Comparison of ENCODE assay signal across 35 cellular contexts in the genomic region with DNA sequence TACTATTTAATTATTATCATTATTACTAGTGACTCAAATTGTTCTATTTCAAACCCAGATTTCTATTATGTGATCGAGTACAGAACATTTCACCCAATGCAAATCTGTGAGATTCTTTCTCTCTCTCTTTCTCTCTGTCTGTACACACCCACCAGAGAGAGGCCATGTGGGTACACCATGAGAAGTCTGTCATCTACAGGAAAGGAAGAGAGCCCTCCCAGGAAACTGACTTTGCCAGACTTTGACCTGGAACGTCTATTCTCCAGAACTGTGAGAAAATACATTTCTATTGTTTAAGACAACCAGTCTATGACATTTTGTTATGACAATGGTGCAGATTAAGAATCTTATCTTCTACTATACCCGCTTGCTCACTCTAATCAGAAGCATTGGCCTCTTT.
A peak's percentile ranks its signal among the peaks of the same experiment; 100 is the strongest.
DNase-seq lines count a peak whose midpoint lies in the region; ATAC-seq, FAIRE-seq and TF ChIP-seq lines count a peak whose summit lies in the region.
"Had no signal": no experiment of that assay in that cellular context is flagged by ENCODE, and none has a peak within 500 bp of the region (broad histone marks: within the 10 kb centered on the region; RNA-seq: fewer than 3 reads in every experiment).

No MANE protein-coding gene starts in this region.

- no TSS peak for BruUV-seq in endothelial cell of umbilical vein (replicated peaks; lab: Mats Ljungman, UMichigan)

- intact Hi-C loops in endothelial cell of umbilical vein (cut with micrococcal nuclease): no loop called here
- intact Hi-C loops in testis (cut with DNase I; ENCODE audit: low total_unique reads): no loop called here

- H2AFZ ChIP-seq in endothelial cell of umbilical vein (ENCODE audit: low read depth, low read length): no peak overlapping the region

- 85% methylated on average over 3 of the region's 3 CpGs for WGBS in testis, 2 donors

- POLR2A ChIA-PET in endothelial cell of umbilical vein (lab: Charles Lee): no interaction called here

- DNase-seq in dermis blood vessel endothelial cell: peak; percentile 15
- DNase-seq in endothelial cell of umbilical vein (ENCODE audit: low read depth, low spot score): peak; percentile 5
- peak; percentile 51 for DNase-seq in fibroblast of pulmonary artery (ENCODE audit: low read depth)
- DNase-seq in pulmonary artery endothelial cell (ENCODE audit: low read depth, low spot score): peak; percentile 1
- DNase-seq in NCI-H510A treated with DMSO at 0.1 percent for 48 hours (lab: John Stamatoyannopoulos, UW): no peak
- no peak for DNase-seq in testis
- DNase-seq in NCI-H446 treated with DMSO at 0.1 percent for 48 hours (lab: John Stamatoyannopoulos, UW): no peak
- DNase-seq: 8988T; ACHN; AML-193; BE2C; C1 segment of cervical spinal cord; Caco-2; Calu3; CD4-positive, alpha-beta memory T cell; CD4-positive, alpha-beta T cell; CD4-positive, CD25-positive, alpha-beta regulatory T cell; CD8-positive, alpha-beta memory T cell; CD8-positive, alpha-beta T cell; COR-L47; DMS 273 treated with DMSO at 0.1 percent for 48 hours; DMS153; DMS53; DMS79; DMS79 treated with DMSO at 0.1 percent for 48 hours; DND-41; EL had no signal

- no peak overlapping the region for H3K4me3 ChIP-seq in endothelial cell of umbilical vein (replicated peaks in 1 of 3; ENCODE audit: insufficient read depth in 1 of 3, low read depth in 1 of 3, low read length in 3 of 3)
- H3K4me3 ChIP-seq in fibroblast of pulmonary artery (replicated peaks; ENCODE audit: low read depth, low read length): no peak overlapping the region
- H3K4me3 ChIP-seq in testis: no peak overlapping the region
- H3K4me3 ChIP-seq: A549; BLaER1; BLaER1 treated with 17β-estradiol and CSF1 and Interleukin-3, amounts not matched to agents 10 nM and 100 nM had no signal

- H3K36me3 ChIP-seq in endothelial cell of umbilical vein (ENCODE audit: control insufficient read depth in 2 of 2, extremely low read depth in 1 of 2, insufficient read depth in 2 of 2, low read length in 2 of 2) (no peaks in the 10 kb centered on the region), testis (ENCODE audit: low read depth, missing control alignments) (no peaks in the 10 kb centered on the region)
- H3K36me3 ChIP-seq: BE2C; BLaER1; BLaER1 treated with 17β-estradiol and CSF1 and Interleukin-3, amounts not matched to agents 10 nM and 100 nM had no signal

- TF ChIP-seq POLR2A in endothelial cell of umbilical vein (IDR thresholded peaks at IDR 0.05; ENCODE audit: low read depth, low read length) (no peak), testis (IDR thresholded peaks at IDR 0.05) (no peak)

- TF ChIP-seq CTCF in endothelial cell of umbilical vein (IDR thresholded peaks at IDR 0.05; ENCODE audit: extremely low read depth in 1 of 2, insufficient read depth in 1 of 2, low read depth in 1 of 2, low read length in 2 of 2) (no peak), fibroblast of pulmonary artery (IDR thresholded peaks at IDR 0.05; ENCODE audit: low read length, missing control alignments) (no peak), testis (IDR thresholded peaks at IDR 0.05) (no peak)

- H4K20me1 ChIP-seq in endothelial cell of umbilical vein (replicated peaks; ENCODE audit: control insufficient read depth, extremely low read depth, insufficient read depth, low read length): no peaks in the 10 kb centered on the region
- H4K20me1 ChIP-seq: BLaER1; BLaER1 treated with 17β-estradiol and CSF1 and Interleukin-3, amounts not matched to agents 10 nM and 100 nM had no signal

- no peak overlapping the region for H3K9ac ChIP-seq in endothelial cell of umbilical vein (replicated peaks; ENCODE audit: extremely low read depth, insufficient read depth, low read length)
- H3K9ac ChIP-seq: BLaER1; BLaER1 treated with 17β-estradiol and CSF1 and Interleukin-3, amounts not matched to agents 10 nM and 100 nM had no signal

- H3K4me2 ChIP-seq in endothelial cell of umbilical vein (ENCODE audit: insufficient read depth, low read length): no peak overlapping the region
- H3K4me2 ChIP-seq: A549; BLaER1; BLaER1 treated with 17β-estradiol and CSF1 and Interleukin-3, amounts not matched to agents 10 nM and 100 nM had no signal

- H3K4me1 ChIP-seq in endothelial cell of umbilical vein (ENCODE audit: control insufficient read depth, extremely low read depth, insufficient read depth, low read length) (peaks cover 3% of the 10 kb centered on the region), testis (no peaks in the 10 kb centered on the region)
- H3K4me1 ChIP-seq: A549; BE2C; BLaER1; BLaER1 treated with 17β-estradiol and CSF1 and Interleukin-3, amounts not matched to agents 10 nM and 100 nM; Caco-2 had no signal

- no peak for FAIRE-seq in endothelial cell of umbilical vein (lab: Jason Lieb, UNC)
- FAIRE-seq: A204.1, A549, D721Med had no signal

- CTCF ChIA-PET in endothelial cell of umbilical vein (lab: Charles Lee): no interaction called here

- H3K9me1 ChIP-seq in endothelial cell of umbilical vein (replicated peaks; ENCODE audit: control insufficient read depth, extremely low read depth, insufficient read depth, low read length): no peaks in the 10 kb centered on the region

- ATAC-seq in GM18519 (IDR thresholded peaks at IDR 0.05; ENCODE audit: low FRiP score, unreplicated experiment): no peak
- ATAC-seq: A549; CD8-positive, alpha-beta T cell had no signal

- dilution Hi-C loops in endothelial cell of umbilical vein (cut with MboI; ENCODE audit: extremely low pct_ligation_motif_present, low sequenced_read_pairs): no loop called here

- no peaks in the 10 kb centered on the region for H3K79me2 ChIP-seq in endothelial cell of umbilical vein (ENCODE audit: control insufficient read depth, insufficient read depth, low read length)

- H3K27me3 ChIP-seq in endothelial cell of umbilical vein (ENCODE audit: control insufficient read depth in 2 of 2, insufficient read depth in 2 of 2, low read length in 2 of 2) (no peaks in the 10 kb centered on the region), testis (no peaks in the 10 kb centered on the region)
- H3K27me3 ChIP-seq: BE2C; BLaER1; BLaER1 treated with 17β-estradiol and CSF1 and Interleukin-3, amounts not matched to agents 10 nM and 100 nM had no signal

- H3K9me3 ChIP-seq in endothelial cell of umbilical vein (replicated peaks; ENCODE audit: control insufficient read depth, insufficient read depth, low read length): no peaks in the 10 kb centered on the region
- H3K9me3 ChIP-seq in testis: no peaks in the 10 kb centered on the region
- H3K9me3 ChIP-seq: A549; BE2C; BLaER1; BLaER1 treated with 17β-estradiol and CSF1 and Interleukin-3, amounts not matched to agents 10 nM and 100 nM; Caco-2 had no signal

- H3K27ac ChIP-seq in endothelial cell of umbilical vein (ENCODE audit: insufficient read depth, low read depth, low read length) (no peak overlapping the region), testis (no peak overlapping the region)
- H3K27ac ChIP-seq: 22Rv1; A549; BLaER1; BLaER1 treated with 17β-estradiol and CSF1 and Interleukin-3, amounts not matched to agents 10 nM and 100 nM; C4-2B had no signal

TF ChIP-seq in endothelial cell of umbilical vein, 7 proteins besides CTCF, POLR2A, EP300 and RAD21:
- TF ChIP-seq POLR2AphosphoS5 (IDR thresholded peaks at IDR 0.05; ENCODE audit: insufficient read depth, low read depth, low read length): no peak

Comparison
In these comparisons a context has a peak if more than half of its experiments do, and no peak if none do; other contexts are left out.
1. DNase-seq: peak in dermis blood vessel endothelial cell (single experiment), endothelial cell of umbilical vein (single experiment), fibroblast of pulmonary artery (single experiment) and pulmonary artery endothelial cell (single experiment); none in NCI-H510A treated with DMSO at 0.1 percent for 48 hours (single experiment), testis (single experiment) and NCI-H446 treated with DMSO at 0.1 percent for 48 hours (single experiment).